1 cellular context compared by ENCODE assay signal in the genomic region with DNA sequence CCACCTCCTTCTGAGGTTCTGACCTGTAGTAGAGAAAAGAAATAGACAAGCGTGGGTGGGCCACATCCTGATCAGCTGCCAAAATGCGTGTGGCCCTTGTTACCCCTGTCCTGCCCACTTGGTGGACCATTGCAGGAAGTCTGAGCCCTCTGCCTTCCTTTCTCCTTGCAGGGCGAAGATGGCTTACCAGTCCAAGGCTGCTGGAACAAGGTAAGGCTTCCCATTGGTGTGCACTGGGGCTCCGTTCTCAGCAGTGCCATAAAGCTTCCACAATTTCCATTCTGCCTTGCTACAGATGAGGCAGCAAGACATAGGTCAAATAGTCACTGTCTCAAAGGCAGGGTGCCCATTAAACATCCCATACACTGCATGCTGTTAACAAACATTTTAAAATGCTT.
TF ChIP-seq lines count a peak whose summit lies in the region.

No MANE protein-coding gene starts in this region.

TF ChIP-seq in WTC11, 78 proteins besides CTCF, POLR2A, EP300 and RAD21 (continued from another document):
- no peak for TF ChIP-seq NR2C2 (CRISPR knock-in tag; IDR thresholded peaks at IDR 0.05)
- no peak for TF ChIP-seq IRF2 (CRISPR knock-in tag; IDR thresholded peaks at IDR 0.05; ENCODE audit: borderline replicate concordance, low read depth)
- no peak for TF ChIP-seq SMAD3 (CRISPR knock-in tag; IDR thresholded peaks at IDR 0.05; ENCODE audit: borderline replicate concordance)
- TF ChIP-seq ETV6 (CRISPR knock-in tag; IDR thresholded peaks at IDR 0.05): no peak
- no peak for TF ChIP-seq ZBTB21 (CRISPR knock-in tag; IDR thresholded peaks at IDR 0.05; ENCODE audit: borderline replicate concordance)
- TF ChIP-seq TCF7 (CRISPR knock-in tag; IDR thresholded peaks at IDR 0.05; ENCODE audit: low read depth): no peak
- TF ChIP-seq PRRX2 (CRISPR knock-in tag; IDR thresholded peaks at IDR 0.05): no peak
- TF ChIP-seq JUN (CRISPR knock-in tag; IDR thresholded peaks at IDR 0.05): no peak
- TF ChIP-seq, protein P1, sequence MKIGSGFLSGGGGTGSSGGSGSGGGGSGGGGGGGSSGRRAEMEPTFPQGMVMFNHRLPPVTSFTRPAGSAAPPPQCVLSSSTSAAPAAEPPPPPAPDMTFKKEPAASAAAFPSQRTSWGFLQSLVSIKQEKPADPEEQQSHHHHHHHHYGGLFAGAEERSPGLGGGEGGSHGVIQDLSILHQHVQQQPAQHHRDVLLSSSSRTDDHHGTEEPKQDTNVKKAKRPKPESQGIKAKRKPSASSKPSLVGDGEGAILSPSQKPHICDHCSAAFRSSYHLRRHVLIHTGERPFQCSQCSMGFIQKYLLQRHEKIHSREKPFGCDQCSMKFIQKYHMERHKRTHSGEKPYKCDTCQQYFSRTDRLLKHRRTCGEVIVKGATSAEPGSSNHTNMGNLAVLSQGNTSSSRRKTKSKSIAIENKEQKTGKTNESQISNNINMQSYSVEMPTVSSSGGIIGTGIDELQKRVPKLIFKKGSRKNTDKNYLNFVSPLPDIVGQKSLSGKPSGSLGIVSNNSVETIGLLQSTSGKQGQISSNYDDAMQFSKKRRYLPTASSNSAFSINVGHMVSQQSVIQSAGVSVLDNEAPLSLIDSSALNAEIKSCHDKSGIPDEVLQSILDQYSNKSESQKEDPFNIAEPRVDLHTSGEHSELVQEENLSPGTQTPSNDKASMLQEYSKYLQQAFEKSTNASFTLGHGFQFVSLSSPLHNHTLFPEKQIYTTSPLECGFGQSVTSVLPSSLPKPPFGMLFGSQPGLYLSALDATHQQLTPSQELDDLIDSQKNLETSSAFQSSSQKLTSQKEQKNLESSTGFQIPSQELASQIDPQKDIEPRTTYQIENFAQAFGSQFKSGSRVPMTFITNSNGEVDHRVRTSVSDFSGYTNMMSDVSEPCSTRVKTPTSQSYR (CRISPR knock-in tag; IDR thresholded peaks at IDR 0.05): no peak
- TF ChIP-seq ATF1 (CRISPR knock-in tag; IDR thresholded peaks at IDR 0.05): no peak
- TF ChIP-seq, protein P2, sequence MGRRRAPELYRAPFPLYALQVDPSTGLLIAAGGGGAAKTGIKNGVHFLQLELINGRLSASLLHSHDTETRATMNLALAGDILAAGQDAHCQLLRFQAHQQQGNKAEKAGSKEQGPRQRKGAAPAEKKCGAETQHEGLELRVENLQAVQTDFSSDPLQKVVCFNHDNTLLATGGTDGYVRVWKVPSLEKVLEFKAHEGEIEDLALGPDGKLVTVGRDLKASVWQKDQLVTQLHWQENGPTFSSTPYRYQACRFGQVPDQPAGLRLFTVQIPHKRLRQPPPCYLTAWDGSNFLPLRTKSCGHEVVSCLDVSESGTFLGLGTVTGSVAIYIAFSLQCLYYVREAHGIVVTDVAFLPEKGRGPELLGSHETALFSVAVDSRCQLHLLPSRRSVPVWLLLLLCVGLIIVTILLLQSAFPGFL (CRISPR knock-in tag; IDR thresholded peaks at IDR 0.05; ENCODE audit: borderline replicate concordance): no peak
- no peak for TF ChIP-seq ZNF671 (CRISPR knock-in tag; IDR thresholded peaks at IDR 0.05)
- no peak for TF ChIP-seq ZNF396 (CRISPR knock-in tag; IDR thresholded peaks at IDR 0.05; ENCODE audit: borderline replicate concordance)
